Comparison of ENCODE assay signal across 8 cellular contexts in genomic region chr16:54931041-54931756, GRCh38. TPM values are rescaled to one million over a fixed set of nuclear protein-coding genes. Genes with fewer than 3 reads are reported as not detected.
A peak's percentile ranks its signal among the peaks of the same experiment; 100 is the strongest.
DNase-seq lines count a peak whose midpoint lies in the region; ATAC-seq, FAIRE-seq and TF ChIP-seq lines count a peak whose summit lies in the region.

No MANE protein-coding gene starts in this region.

- H3K27me3 ChIP-seq in keratinocyte (ENCODE audit: control insufficient read depth, extremely low read depth, insufficient read depth, low read length) (no peaks in the 10 kb centered on the region), thoracic aorta (replicated peaks; ENCODE audit: insufficient read depth) (no peaks in the 10 kb centered on the region)

- no peak for ATAC-seq in thoracic aorta (ENCODE audit: insufficient number of reproducible peaks, low FRiP score, low read depth)

- H3K36me3 ChIP-seq in keratinocyte (ENCODE audit: control insufficient read depth in 2 of 2, extremely low read depth in 1 of 2, insufficient read depth in 2 of 2, low read length in 2 of 2) = peaks cover 0 to 3% of the 10 kb centered on the region in 2 experiments
- H3K36me3 ChIP-seq in thoracic aorta = no peaks in the 10 kb centered on the region

- peak overlapping the region; percentile 72 for H3K27ac ChIP-seq in keratinocyte (ENCODE audit: control insufficient read depth, insufficient read depth, low read length)
- H3K27ac ChIP-seq in thoracic aorta = peak overlapping the region; percentile 81 to 91

- H3K9me3 ChIP-seq in keratinocyte (ENCODE audit: control insufficient read depth, low read depth, low read length) (no peaks in the 10 kb centered on the region), thoracic aorta (no peaks in the 10 kb centered on the region)

- no peaks in the 10 kb centered on the region for H4K20me1 ChIP-seq in keratinocyte (ENCODE audit: control insufficient read depth, extremely low read depth, insufficient read depth, low read length)

- TF ChIP-seq CTCF in astrocyte of the cerebellum (IDR thresholded peaks at IDR 0.05; ENCODE audit: low read depth, low read length, missing control alignments) (no peak), keratinocyte (optimal IDR thresholded peaks at IDR 0.05 in 1 of 3, IDR thresholded peaks at IDR 0.05 in 1 of 3, conservative IDR thresholded peaks at IDR 0.05 in 1 of 3; ENCODE audit: extremely low read depth in 1 of 3, insufficient read depth in 2 of 3, low read length in 3 of 3) (no peak), thoracic aorta (IDR thresholded peaks at IDR 0.05) (no peak)

- peaks cover 68% of the 10 kb centered on the region for H3K79me2 ChIP-seq in keratinocyte (ENCODE audit: control insufficient read depth, insufficient read depth, low read length)

- peak overlapping the region; percentile 99 for H3K4me2 ChIP-seq in keratinocyte (ENCODE audit: control insufficient read depth, extremely low read depth, insufficient read depth, low read depth, low read length)

- no peaks in the 10 kb centered on the region for H3K9me1 ChIP-seq in keratinocyte (ENCODE audit: control insufficient read depth, extremely low read depth, insufficient read depth, low read length)

- H3K4me1 ChIP-seq in keratinocyte (ENCODE audit: control insufficient read depth, extremely low read depth, insufficient read depth, low read length) (peaks cover 14% of the 10 kb centered on the region), thoracic aorta (ENCODE audit: control insufficient read depth in 1 of 2, low read depth in 2 of 2) (peaks cover 7 to 23% of the 10 kb centered on the region in 2 donors)

- peak overlapping the region; percentile 78 for H3K4me3 ChIP-seq in astrocyte of the cerebellum (ENCODE audit: low read depth, low read length)
- peak overlapping the region; percentile 78 to 91 (median 88) for H3K4me3 ChIP-seq in keratinocyte (ENCODE audit: control insufficient read depth in 2 of 3, extremely low read depth in 1 of 3, insufficient read depth in 2 of 3, low read depth in 1 of 3, low read length in 3 of 3)
- peak overlapping the region; percentile 83 for H3K4me3 ChIP-seq in thoracic aorta

- in situ Hi-C loops in astrocyte of the cerebellum (cut with HindIII; ENCODE audit: low sequenced_read_pairs) = loop anchor here (10.0 kb wide), 2 partner anchors 324 to 1156 kb away; no protein-coding TSS in a partner anchor

- DNase-seq in NCI-H524 (lab: John Stamatoyannopoulos, UW) (peak; percentile 40 to 59), NCI-H524 treated with DMSO at 0.1 percent for 48 hours (lab: John Stamatoyannopoulos, UW) (no peak), NCI-H1092 (lab: John Stamatoyannopoulos, UW) (peak; percentile 47), astrocyte of the cerebellum (ENCODE audit: low read depth) (no peak), keratinocyte (ENCODE audit: low read depth, low spot score) (no peak), thoracic aorta (ENCODE audit: low spot score) (no peak), GOT3 (lab: John Stamatoyannopoulos, UW) (no peak), kidney glomerular epithelial cell (lab: John Stamatoyannopoulos, UW) (no peak)

- H2AFZ ChIP-seq in keratinocyte (ENCODE audit: control insufficient read depth, low read length) = no peak overlapping the region

- dilution Hi-C loops in keratinocyte (cut with MboI; ENCODE audit: extremely low pct_ligation_motif_present, low sequenced_read_pairs) = no loop called here

- no peak for FAIRE-seq in keratinocyte (lab: Jason Lieb, UNC)

- H3K9ac ChIP-seq in keratinocyte (ENCODE audit: control insufficient read depth, extremely low read depth, insufficient read depth, low read length) = peak overlapping the region; percentile 94

RNA-seq across cellular contexts. Expression of gene IRX5, which starts 0.5 kb away (rescaled TPM):
- polyA plus RNA-seq in keratinocyte = 2.6 to 2.8 TPM (median 2.7 TPM) in 3 replicates
- polyA plus RNA-seq in keratinocyte (2011; ENCODE audit: low read depth) = 5.7 TPM
- 1.8 and 2.7 TPM in 2 replicates for polyA plus RNA-seq in keratinocyte (2011; cell fraction: cytosol; rRNA removed)
- polyA plus RNA-seq in keratinocyte (2011; cell fraction: nucleus; rRNA removed) = 5.9 and 7.6 TPM in 2 replicates
- 4.0 and 4.2 TPM in 2 replicates for polyA plus RNA-seq in keratinocyte (2012; ENCODE audit: low replicate concordance)
- polyA minus RNA-seq in keratinocyte = 1.2 to 1.9 TPM (median 1.5 TPM) in 3 replicates
- 12.5 TPM for polyA minus RNA-seq in keratinocyte (2011; cell fraction: cytosol; rRNA and poly(A)+ RNA removed)
- polyA minus RNA-seq in keratinocyte (2011; cell fraction: nucleus; rRNA and poly(A)+ RNA removed) = 4.7 and 6.4 TPM in 2 replicates
- total RNA-seq in thoracic aorta = 1 to 10 TPM; 2.3 to 2.7 TPM

Comparison
In these comparisons a context has a peak if more than half of its experiments do, and no peak if none do; other contexts are left out.
1. DNase-seq: peak in NCI-H524 (2 of 2) and NCI-H1092 (single experiment); none in NCI-H524 treated with DMSO at 0.1 percent for 48 hours (single experiment), astrocyte of the cerebellum (single experiment), keratinocyte (single experiment), thoracic aorta (single experiment), GOT3 (single experiment) and kidney glomerular epithelial cell (single experiment).
2. Peak in every context shown above with its lines, with median percentiles within 50 percentile points of each other: H3K4me3 ChIP-seq.